Comparison of ENCODE assay signal across 9 cellular contexts in the genomic region with DNA sequence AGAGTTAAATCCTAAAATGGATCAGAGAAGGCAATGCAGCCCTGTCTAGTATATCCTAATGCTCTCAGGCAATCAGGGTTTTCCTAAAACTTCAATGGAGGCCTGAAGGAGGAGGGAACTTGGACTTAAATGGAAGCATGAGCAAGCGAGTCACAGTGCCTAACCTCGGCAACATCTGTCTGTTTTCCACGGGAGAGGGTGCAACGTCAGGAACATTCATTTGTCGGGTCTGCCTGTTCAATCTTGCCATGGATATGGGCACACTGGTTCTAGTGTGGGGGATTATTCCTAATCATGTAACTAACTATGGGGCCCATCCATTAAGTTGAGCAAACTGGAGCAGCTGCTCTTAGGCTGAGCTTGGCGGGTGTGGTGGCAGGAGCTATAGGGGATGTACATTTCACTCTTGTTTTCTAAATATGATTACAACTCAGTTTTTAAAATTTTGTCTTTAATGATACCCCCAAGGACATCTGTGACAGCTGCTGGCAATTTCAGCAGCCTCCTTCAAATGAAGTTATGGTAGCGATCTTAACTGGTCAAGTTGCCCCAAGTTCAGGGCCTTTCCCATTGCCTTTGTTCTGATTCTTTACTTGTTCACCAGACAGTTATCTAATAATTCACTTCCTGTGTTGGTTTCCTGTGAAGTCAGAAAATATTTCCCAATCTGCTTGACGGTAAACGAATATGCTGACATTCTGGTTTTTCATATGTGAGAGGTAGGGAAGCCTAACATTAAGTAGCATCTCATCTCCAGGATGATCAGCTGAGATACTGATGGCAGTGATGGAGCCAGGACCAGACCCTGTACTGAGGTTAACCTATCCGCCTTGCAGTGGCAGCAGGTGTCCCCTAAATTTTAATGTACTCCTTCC. TPM values are rescaled to one million over a fixed set of nuclear protein-coding genes. Genes with fewer than 3 reads are reported as not detected.
DNase-seq lines count a peak whose midpoint lies in the region; ATAC-seq, FAIRE-seq and TF ChIP-seq lines count a peak whose summit lies in the region.
"Had no signal": no experiment of that assay in that cellular context is flagged by ENCODE, and none has a peak within 500 bp of the region (broad histone marks: within the 10 kb centered on the region; RNA-seq: fewer than 3 reads in every experiment).

No MANE protein-coding gene starts in this region.

- H3K36me3 ChIP-seq in mesenchymal stem cell (ENCODE audit: control insufficient read depth in 1 of 2, insufficient read depth in 2 of 2, low read depth in 1 of 2, low read length in 2 of 2) (no peaks in the 10 kb centered on the region), ascending aorta (no peaks in the 10 kb centered on the region)

- H3K27me3 ChIP-seq in HL-60 (ENCODE audit: insufficient read depth, poor library complexity, severe bottlenecking) (no peaks in the 10 kb centered on the region), mesenchymal stem cell (ENCODE audit: control insufficient read depth in 1 of 2, insufficient read depth in 1 of 2, low read length in 2 of 2) (no peaks in the 10 kb centered on the region), ascending aorta (no peaks in the 10 kb centered on the region)

- H3K27me3 Mint-ChIP-seq in activated T-helper 1 cell treated with anti-CD3 and anti-CD28 coated beads, Interleukin-12 subunit alpha, Interleukin-12 subunit beta, Interleukin-2, Interleukin-4 antibody, amounts not matched to agents 30 ng/mL and 10 ng/mL and 1 ng/mL, durations not matched to agents 14 hours and 24 hours and 36 hours (ENCODE audit: insufficient read depth) = peaks cover 3% of the 10 kb centered on the region

- H3K36me3 Mint-ChIP-seq in activated T-helper 1 cell treated with anti-CD3 and anti-CD28 coated beads, Interleukin-12 subunit alpha, Interleukin-12 subunit beta, Interleukin-2, Interleukin-4 antibody, amounts not matched to agents 30 ng/mL and 10 ng/mL and 1 ng/mL, durations not matched to agents 14 hours and 24 hours and 36 hours (ENCODE audit: low read depth) = peaks cover 1% of the 10 kb centered on the region

- 85% methylated on average over 9 of the region's 10 CpGs for WGBS in mesenchymal stem cell

- no peak overlapping the region for H3K4me2 ChIP-seq in mesenchymal stem cell (ENCODE audit: low read length, poor library complexity, severe bottlenecking)

- intact Hi-C loops in activated T-helper 1 cell treated with anti-CD3 and anti-CD28 coated beads, Interleukin-12 subunit alpha, Interleukin-12 subunit beta, Interleukin-2, Interleukin-4 antibody, amounts not matched to agents 30 ng/mL and 10 ng/mL and 1 ng/mL, durations not matched to agents 14 hours and 24 hours and 36 hours (cut with micrococcal nuclease) = no loop called here
- intact Hi-C loops in ascending aorta (cut with DNase I) = no loop called here

- no peak overlapping the region for H2BK5ac ChIP-seq in mesenchymal stem cell (ENCODE audit: low read depth, low read length, poor library complexity, severe bottlenecking)

- no peak overlapping the region for H3K14ac ChIP-seq in mesenchymal stem cell (ENCODE audit: low read length in 2 of 2)

- no peak overlapping the region for H3K23ac ChIP-seq in mesenchymal stem cell (ENCODE audit: low read length in 2 of 2)

- H3K4me3 ChIP-seq in HL-60 (replicated peaks; ENCODE audit: insufficient read depth, low read length) = no peak overlapping the region
- H3K4me3 ChIP-seq in mesenchymal stem cell (ENCODE audit: insufficient read depth in 1 of 2, low read depth in 1 of 2, low read length in 2 of 2) = no peak overlapping the region
- H3K4me3 ChIP-seq in ascending aorta = no peak overlapping the region

- H3K27ac ChIP-seq in HL-60 (replicated peaks) (peak overlapping the region; percentile 35), mesenchymal stem cell (ENCODE audit: low read length, poor library complexity, severe bottlenecking) (no peak overlapping the region), ascending aorta (peak overlapping the region in 1 of 2 donors; percentile 5)

- peak overlapping the region in 1 of 2 experiments; percentile 60 for H3K18ac ChIP-seq in mesenchymal stem cell (ENCODE audit: low read depth in 1 of 2, low read length in 2 of 2)

- no peaks in the 10 kb centered on the region for H3K9me3 ChIP-seq in mesenchymal stem cell (ENCODE audit: control insufficient read depth, low read length)
- no peaks in the 10 kb centered on the region for H3K9me3 ChIP-seq in ascending aorta

- FAIRE-seq in frontal cortex (lab: Jason Lieb, UNC) = no peak

- no peak overlapping the region for H2AFZ ChIP-seq in mesenchymal stem cell (ENCODE audit: low read depth, low read length)

- DNase-seq in EL (peak; percentile 36), HL-60 (ENCODE audit: low read depth in 1 of 2, low spot score in 1 of 2) (peak in 1 of 2 experiments; percentile 41), mesenchymal stem cell (peak; percentile 45), ascending aorta (ENCODE audit: low spot score in 2 of 2) (no peak), frontal cortex (ENCODE audit: low spot score in 2 of 2) (no peak), amygdala (lab: John Stamatoyannopoulos, UW) (no peak)
- DNase-seq in activated T-helper 1 cell treated with anti-CD3 and anti-CD28 coated beads, Interleukin-12 subunit alpha, Interleukin-12 subunit beta, Interleukin-2, Interleukin-4 antibody, amounts not matched to agents 30 ng/mL and 10 ng/mL and 1 ng/mL, durations not matched to agents 14 hours and 24 hours and 36 hours (ENCODE audit: low spot score) = no peak
- DNase-seq: NCI-H1105 treated with DMSO at 0.1 percent for 48 hours had no signal

- H3K9ac ChIP-seq in mesenchymal stem cell (ENCODE audit: low read length) = no peak overlapping the region

- no peak overlapping the region for H3K4ac ChIP-seq in mesenchymal stem cell (ENCODE audit: low read depth in 1 of 2, low read length in 2 of 2)

- H3K27ac Mint-ChIP-seq in activated T-helper 1 cell treated with anti-CD3 and anti-CD28 coated beads, Interleukin-12 subunit alpha, Interleukin-12 subunit beta, Interleukin-2, Interleukin-4 antibody, amounts not matched to agents 30 ng/mL and 10 ng/mL and 1 ng/mL, durations not matched to agents 14 hours and 24 hours and 36 hours = no peak overlapping the region

- H2BK15ac ChIP-seq in mesenchymal stem cell (ENCODE audit: low read depth, poor library complexity, severe bottlenecking) = no peak overlapping the region

- peak overlapping the region; percentile 18 for H2AK5ac ChIP-seq in mesenchymal stem cell (ENCODE audit: low read length, severe bottlenecking)

- H3K4me3 Mint-ChIP-seq in activated T-helper 1 cell treated with anti-CD3 and anti-CD28 coated beads, Interleukin-12 subunit alpha, Interleukin-12 subunit beta, Interleukin-2, Interleukin-4 antibody, amounts not matched to agents 30 ng/mL and 10 ng/mL and 1 ng/mL, durations not matched to agents 14 hours and 24 hours and 36 hours = peak overlapping the region; percentile 21

- no peak for ATAC-seq in GM18502 (IDR thresholded peaks at IDR 0.05; ENCODE audit: poor library complexity, unreplicated experiment)

- peaks cover 44% of the 10 kb centered on the region for H3K4me1 Mint-ChIP-seq in activated T-helper 1 cell treated with anti-CD3 and anti-CD28 coated beads, Interleukin-12 subunit alpha, Interleukin-12 subunit beta, Interleukin-2, Interleukin-4 antibody, amounts not matched to agents 30 ng/mL and 10 ng/mL and 1 ng/mL, durations not matched to agents 14 hours and 24 hours and 36 hours (ENCODE audit: low read depth)

- H3K9me3 Mint-ChIP-seq in activated T-helper 1 cell treated with anti-CD3 and anti-CD28 coated beads, Interleukin-12 subunit alpha, Interleukin-12 subunit beta, Interleukin-2, Interleukin-4 antibody, amounts not matched to agents 30 ng/mL and 10 ng/mL and 1 ng/mL, durations not matched to agents 14 hours and 24 hours and 36 hours = no peaks in the 10 kb centered on the region

- peak overlapping the region; percentile 58 for H4K91ac ChIP-seq in mesenchymal stem cell (ENCODE audit: low read length)

- H2BK120ac ChIP-seq in mesenchymal stem cell (ENCODE audit: low read depth, low read length) = no peak overlapping the region

- H2BK12ac ChIP-seq in mesenchymal stem cell (ENCODE audit: low read length in 2 of 2) = peak overlapping the region in 1 of 2 experiments; percentile 1

- peaks cover 4% of the 10 kb centered on the region for H3K79me1 ChIP-seq in mesenchymal stem cell (replicated peaks; ENCODE audit: low read length, poor library complexity, severe bottlenecking)

- H4K8ac ChIP-seq in mesenchymal stem cell (ENCODE audit: low read length) = no peak overlapping the region

- H3K4me1 ChIP-seq in mesenchymal stem cell (ENCODE audit: control insufficient read depth, insufficient read depth, low read depth, low read length) = peaks cover 13% of the 10 kb centered on the region
- H3K4me1 ChIP-seq in ascending aorta = peaks cover 0 to 44% of the 10 kb centered on the region in 2 donors

- TF ChIP-seq CTCF in HL-60 (IDR thresholded peaks at IDR 0.05; ENCODE audit: insufficient read depth, low read length) (no peak), ascending aorta (IDR thresholded peaks at IDR 0.05) (no peak)

RNA-seq across cellular contexts. Expression of a gene that starts 21.6 kb away (rescaled TPM):
- 1.9 and 3.1 TPM in 2 replicates for total RNA-seq in activated T-helper 1 cell treated with anti-CD3 and anti-CD28 coated beads, Interleukin-12 subunit alpha, Interleukin-12 subunit beta, Interleukin-2, Interleukin-4 antibody, amounts not matched to agents 30 ng/mL and 10 ng/mL and 1 ng/mL, durations not matched to agents 14 hours and 24 hours and 36 hours
- 32.5 TPM for polyA plus RNA-seq in mesenchymal stem cell (2013, experiment 1 of 2)
- polyA plus RNA-seq in mesenchymal stem cell (2013, experiment 2 of 2) = 32.4 TPM
- total RNA-seq in ascending aorta = 27.6 TPM
- 20.4 TPM for total RNA-seq in frontal cortex

Comparison
In these comparisons a context has a peak if more than half of its experiments do, and no peak if none do; other contexts are left out.
1. DNase-seq: peak in EL (single experiment) and mesenchymal stem cell (single experiment); none in activated T-helper 1 cell treated with anti-CD3 and anti-CD28 coated beads, Interleukin-12 subunit alpha, Interleukin-12 subunit beta, Interleukin-2, Interleukin-4 antibody, amounts not matched to agents 30 ng/mL and 10 ng/mL and 1 ng/mL, durations not matched to agents 14 hours and 24 hours and 36 hours (single experiment), ascending aorta (0 of 2), frontal cortex (0 of 2) and amygdala (0 of 56).